Comparison of ENCODE assay signal across 14 cellular contexts in the genomic region with DNA sequence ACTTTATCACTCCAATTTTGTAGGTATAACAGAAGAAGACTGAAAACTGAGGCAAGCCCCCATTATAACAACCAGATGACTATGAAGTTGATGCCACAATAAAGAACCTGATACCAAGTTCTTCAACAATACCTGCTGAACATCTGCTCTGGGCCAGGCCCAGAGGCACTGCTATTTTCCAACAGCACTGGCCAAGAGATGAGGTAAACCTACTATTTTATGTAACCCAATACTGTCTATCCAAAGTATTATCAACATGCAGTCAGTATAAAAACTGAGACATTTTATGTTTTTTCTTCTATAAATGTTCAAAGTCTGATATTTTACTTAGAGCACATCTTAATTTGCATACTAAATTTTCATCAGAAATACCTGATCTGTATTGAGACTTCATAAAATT. TPM values are rescaled to one million over a fixed set of nuclear protein-coding genes. Genes with fewer than 3 reads are reported as not detected.
DNase-seq lines count a peak whose midpoint lies in the region; ATAC-seq and TF ChIP-seq lines count a peak whose summit lies in the region.
"Had no signal": no experiment of that assay in that cellular context is flagged by ENCODE, and none has a peak within 500 bp of the region (broad histone marks: within the 10 kb centered on the region; RNA-seq: fewer than 3 reads in every experiment).

No MANE protein-coding gene starts in this region.

- TF ChIP-seq CTCF in heart left ventricle (IDR thresholded peaks at IDR 0.05) (no peak), HEK293 (tag by site-specific recombination; IDR thresholded peaks at IDR 0.05) (no peak), BE2C (IDR thresholded peaks at IDR 0.05; ENCODE audit: low read depth, low read length) (no peak)

- H3K4me3 ChIP-seq in heart left ventricle (no peak overlapping the region), HEK293 (ENCODE audit: low read depth, low read length) (no peak overlapping the region), BE2C (ENCODE audit: low read depth, low read length) (no peak overlapping the region)

- H3K36me3 ChIP-seq in heart left ventricle (peaks cover 0 to 85% (median 70%) of the 10 kb centered on the region in 9 donors), HEK293 (ENCODE audit: control insufficient read depth in 2 of 2, insufficient read depth in 1 of 2, low read length in 2 of 2) (peaks cover 17 to 48% of the 10 kb centered on the region in 2 experiments), BE2C (peaks cover 18% of the 10 kb centered on the region)

- CTCF ChIA-PET in HEK293 (lab: Yijun Ruan, JAX): interaction anchor here (1.2 kb wide), 1 partner anchor 79 kb away, joined by 5 read pairs; the partner anchor contains the start of gene TRIM69

- peak in 3 of 4 donors; percentile 45 to 75 (median 70) for ATAC-seq in heart left ventricle
- no peak for ATAC-seq in Right ventricle myocardium inferior
- peak; percentile 82 for ATAC-seq in left ventricle myocardium superior
- ATAC-seq in GM19397 (IDR thresholded peaks at IDR 0.05; ENCODE audit: unreplicated experiment): no peak

- H3K4me1 ChIP-seq in heart left ventricle (peaks cover 0 to 37% (median 14%) of the 10 kb centered on the region in 12 donors), HEK293 (ENCODE audit: control insufficient read depth, insufficient read depth, low read length) (no peaks in the 10 kb centered on the region), BE2C (no peaks in the 10 kb centered on the region)
- H3K4me1 ChIP-seq: Caco-2 had no signal

- TF ChIP-seq POLR2A in heart left ventricle (IDR thresholded peaks at IDR 0.05): no peak

- H3K27ac ChIP-seq in heart left ventricle: peak overlapping the region in 9 of 12 donors; percentile 10 to 71 (median 37)
- no peak overlapping the region for H3K27ac ChIP-seq in HEK293 (ENCODE audit: extremely low read depth, low read depth, low read length)
- H3K27ac ChIP-seq: HL-60 had no signal

- H3K27me3 ChIP-seq in heart left ventricle (no peaks in the 10 kb centered on the region), BE2C (no peaks in the 10 kb centered on the region)

- POLR2A ChIA-PET in HEK293 (lab: Yijun Ruan, JAX): no interaction called here

- H3K9me3 ChIP-seq in heart left ventricle: no peaks in the 10 kb centered on the region
- H3K9me3 ChIP-seq in HEK293 (ENCODE audit: control insufficient read depth, insufficient read depth, low read depth, low read length): no peaks in the 10 kb centered on the region
- no peaks in the 10 kb centered on the region for H3K9me3 ChIP-seq in BE2C
- H3K9me3 ChIP-seq: Caco-2 had no signal

- intact Hi-C loops in heart left ventricle (cut with DNase I) (no loop called here), Right ventricle myocardium inferior (cut with DNase I) (loop anchor here (10.0 kb wide), 1 partner anchor 63 kb away; no protein-coding TSS in a partner anchor), left ventricle myocardium superior (cut with micrococcal nuclease) (no loop called here)

- no peak for DNase-seq in heart left ventricle
- no peak for DNase-seq in Right ventricle myocardium inferior (ENCODE audit: missing footprints)
- no peak for DNase-seq in left ventricle myocardium superior
- no peak for DNase-seq in BE2C
- no peak for DNase-seq in NCI-H2196 (lab: John Stamatoyannopoulos, UW; ENCODE audit: unreplicated experiment)
- DNase-seq: Caco-2; CD8-positive, alpha-beta memory T cell; DND-41; GDM1; GOT3; H9 had no signal

TF ChIP-seq in HEK293, 187 proteins besides CTCF, POLR2A, EP300 and RAD21:
- TF ChIP-seq ZNF473 (tag by site-specific recombination; IDR thresholded peaks at IDR 0.05) (no peak), KLF8 (tag by site-specific recombination; IDR thresholded peaks at IDR 0.05) (no peak), SP7 (tag by site-specific recombination; IDR thresholded peaks at IDR 0.05) (peak; percentile 53), ZNF140 (tag by site-specific recombination; IDR thresholded peaks at IDR 0.05) (no peak), BCL11B (tag by site-specific recombination; IDR thresholded peaks at IDR 0.05; ENCODE audit: low read depth) (no peak)

RNA-seq across cellular contexts. Expression of gene SPG11, which starts 6.1 kb away (rescaled TPM):
- total RNA-seq in heart left ventricle (10 to 100 TPM; 35.4 to 69.4 (median 48.8) TPM), Right ventricle myocardium inferior (40.5 TPM), left ventricle myocardium superior (40.9 TPM)
- 10 to 100 TPM; 17.5 to 24.1 TPM for polyA plus RNA-seq in heart left ventricle
- polyA plus RNA-seq in BE2C (2012; ENCODE audit: insufficient read depth, insufficient read length, low read depth): 78.5 TPM

RNA-seq across cellular contexts. Expression of gene PATL2, which starts 53.7 kb away (rescaled TPM):
- 1 to 10 TPM in 7 of 9 donors, under 1 TPM in 1, not detected in 1; 0.49 to 4.2 (median 2.6) TPM for total RNA-seq in heart left ventricle
- 1 to 10 TPM in 1 of 2 donors, under 1 TPM in 1; 0.44 to 3.3 TPM for polyA plus RNA-seq in heart left ventricle
- 3.3 TPM for total RNA-seq in Right ventricle myocardium inferior
- total RNA-seq in left ventricle myocardium superior: 3.0 TPM
- not detected for polyA plus RNA-seq in BE2C (2012; ENCODE audit: insufficient read depth, insufficient read length, low read depth)

RNA-seq across cellular contexts. Expression of gene B2M, which starts 53.9 kb away (rescaled TPM):
- total RNA-seq in heart left ventricle (1,000 to 10,000 TPM; 1,033 to 5,448 (median 1,200) TPM), Right ventricle myocardium inferior (1,155 TPM), left ventricle myocardium superior (1,156 TPM)
- 1,000 to 10,000 TPM in 1 of 2 donors, 100 to 1,000 TPM in 1; 808 to 1,959 TPM for polyA plus RNA-seq in heart left ventricle
- 1,053 TPM for polyA plus RNA-seq in BE2C (2012; ENCODE audit: insufficient read depth, insufficient read length, low read depth)

Comparison
In these comparisons a context has a peak if more than half of its experiments do, and no peak if none do; other contexts are left out.
1. ATAC-seq: peak in heart left ventricle (3 of 4) and left ventricle myocardium superior (single experiment); none in Right ventricle myocardium inferior (single experiment) and GM19397 (single experiment).